26 cellular contexts compared by ENCODE assay signal in genomic region chr10:20745556-20745955, GRCh38.
A peak's percentile ranks its signal among the peaks of the same experiment; 100 is the strongest.
DNase-seq lines count a peak whose midpoint lies in the region; ATAC-seq, FAIRE-seq and TF ChIP-seq lines count a peak whose summit lies in the region.
"Had no signal": no experiment of that assay in that cellular context is flagged by ENCODE, and none has a peak within 500 bp of the region (broad histone marks: within the 10 kb centered on the region; RNA-seq: fewer than 3 reads in every experiment).

No MANE protein-coding gene starts in this region.

- H3K18ac ChIP-seq in mesendoderm (ENCODE audit: low read length), result no peak overlapping the region

- H3K23ac ChIP-seq in mesendoderm (ENCODE audit: low read length), result no peak overlapping the region

- H3K4me1 ChIP-seq in ascending aorta (peaks cover 0 to 39% of the 10 kb centered on the region in 2 donors), mesendoderm (ENCODE audit: control insufficient read depth, low read depth, low read length) (peaks cover 7% of the 10 kb centered on the region), aorta (ENCODE audit: control insufficient read depth in 1 of 2, insufficient read depth in 2 of 2, low read length in 2 of 2) (peaks cover 3 to 17% of the 10 kb centered on the region in 2 donors), kidney (ENCODE audit: control insufficient read depth in 1 of 2, insufficient read depth in 1 of 2, low read depth in 1 of 2, low read length in 2 of 2) (no peaks in the 10 kb centered on the region)
- H3K4me1 ChIP-seq: BE2C had no signal

- H3K4me3 ChIP-seq in ascending aorta (no peak overlapping the region), mesendoderm (ENCODE audit: low read length) (no peak overlapping the region), aorta (ENCODE audit: low read length in 2 of 2) (no peak overlapping the region), kidney (ENCODE audit: low read length in 2 of 2) (no peak overlapping the region)
- H3K4me3 ChIP-seq: BLaER1 had no signal

- no CpG with 5 or more reads among the region's 5 CpGs for WGBS in mesendoderm (ENCODE audit: extremely low coverage, insufficient coverage, low lambda C conversion rate)
- WGBS in aorta, 2 donors, result 86 to 88% methylated on average over 5 of the region's 5 CpGs

- H2BK15ac ChIP-seq in mesendoderm (replicated peaks; ENCODE audit: low read depth), result no peak overlapping the region

- no peak for FAIRE-seq in RCC 7860 (lab: Jason Lieb, UNC)
- FAIRE-seq in kidney (lab: Jason Lieb, UNC), result no peak
- FAIRE-seq: A204.1, GM12891 had no signal

- DNase-seq in NCI-H146 (lab: John Stamatoyannopoulos, UW) (peak; percentile 35), NCI-H146 treated with DMSO at 0.1 percent for 48 hours (lab: John Stamatoyannopoulos, UW; ENCODE audit: unreplicated experiment) (no peak), ascending aorta (ENCODE audit: low spot score in 2 of 2) (no peak), mesendoderm (peak; percentile 58), aorta (no peak), RCC 7860 (ENCODE audit: low spot score) (no peak), NCI-H446 treated with DMSO at 0.1 percent for 48 hours (lab: John Stamatoyannopoulos, UW) (no peak), kidney (no peak)
- DNase-seq: 8988T; ACHN; BE2C; C1 segment of cervical spinal cord; CD4-positive, alpha-beta memory T cell; CD4-positive, CD25-positive, alpha-beta regulatory T cell; CD8-positive, alpha-beta memory T cell; COR-L47; DMS 273 treated with DMSO at 0.1 percent for 48 hours; DMS153; DMS53; DMS79; DND-41; EL; GDM1 had no signal

- H2BK5ac ChIP-seq in mesendoderm (ENCODE audit: low read length), result no peak overlapping the region

- intact Hi-C loops in ascending aorta (cut with DNase I), result loop anchor here (10.0 kb wide), 2 partner anchors 331 to 1091 kb away; no protein-coding TSS in a partner anchor
- intact Hi-C loops in aorta (cut with DNase I), result loop anchor here in 1 of 2 donors (10.0 kb wide), 2 partner anchors 121 to 151 kb away; no protein-coding TSS in a partner anchor
- intact Hi-C loops in kidney (cut with DNase I), result no loop called here

- H3K4ac ChIP-seq in mesendoderm (ENCODE audit: low read depth, low read length), result no peak overlapping the region

- no peak overlapping the region for H3K4me2 ChIP-seq in mesendoderm (ENCODE audit: low read length)
- H3K4me2 ChIP-seq: BLaER1 had no signal

- no peaks in the 10 kb centered on the region for H3K79me2 ChIP-seq in mesendoderm (ENCODE audit: control insufficient read depth, insufficient read depth, low read length)

- no peaks in the 10 kb centered on the region for H3K79me1 ChIP-seq in mesendoderm (ENCODE audit: low read length)

- H4K5ac ChIP-seq in mesendoderm (ENCODE audit: low read length), result no peak overlapping the region

- H2AK5ac ChIP-seq in mesendoderm (ENCODE audit: low read length), result no peak overlapping the region

- no peak overlapping the region for H4K8ac ChIP-seq in mesendoderm (ENCODE audit: low read depth, low read length)

- H3K9ac ChIP-seq in mesendoderm (ENCODE audit: low read length), result no peak overlapping the region
- no peak overlapping the region for H3K9ac ChIP-seq in kidney (ENCODE audit: low read length in 2 of 2)
- H3K9ac ChIP-seq: BLaER1 had no signal

- no peak for ATAC-seq in aorta (ENCODE audit: low FRiP score)

- H3K36me3 ChIP-seq in ascending aorta (no peaks in the 10 kb centered on the region), mesendoderm (ENCODE audit: control insufficient read depth, insufficient read depth, low read length) (no peaks in the 10 kb centered on the region), aorta (ENCODE audit: control insufficient read depth in 1 of 2, insufficient read depth in 2 of 2, low read length in 1 of 2) (no peaks in the 10 kb centered on the region), kidney (ENCODE audit: control insufficient read depth in 1 of 2, insufficient read depth in 2 of 2, low read length in 2 of 2) (no peaks in the 10 kb centered on the region)
- H3K36me3 ChIP-seq: BE2C, BLaER1 had no signal

- TF ChIP-seq CTCF in ascending aorta (IDR thresholded peaks at IDR 0.05) (no peak), kidney (IDR thresholded peaks at IDR 0.05; ENCODE audit: borderline replicate concordance, extremely low read depth, insufficient read depth) (no peak)

- H3K27me3 ChIP-seq in ascending aorta, result no peaks in the 10 kb centered on the region
- H3K27me3 ChIP-seq in mesendoderm (ENCODE audit: insufficient read depth, low read length, poor library complexity), result no peaks in the 10 kb centered on the region
- H3K27me3 ChIP-seq in aorta (ENCODE audit: control insufficient read depth in 1 of 2, insufficient read depth in 2 of 2, low read length in 1 of 2), result no peaks in the 10 kb centered on the region
- H3K27me3 ChIP-seq: BE2C, BLaER1 had no signal

- H3K9me3 ChIP-seq in ascending aorta (peaks cover 1 to 10% of the 10 kb centered on the region in 2 donors), aorta (ENCODE audit: control insufficient read depth, low read length) (no peaks in the 10 kb centered on the region), kidney (ENCODE audit: control insufficient read depth in 1 of 2, low read length in 2 of 2) (peaks cover 0 to 9% of the 10 kb centered on the region in 2 donors)
- H3K9me3 ChIP-seq: BE2C had no signal

- H3K27ac ChIP-seq in ascending aorta, result peak overlapping the region; percentile 50 to 71
- H3K27ac ChIP-seq in mesendoderm (ENCODE audit: low read depth, low read length), result no peak overlapping the region
- peak overlapping the region; percentile 24 to 71 for H3K27ac ChIP-seq in aorta (ENCODE audit: low read depth in 1 of 2, low read length in 2 of 2)
- no peak overlapping the region for H3K27ac ChIP-seq in kidney (ENCODE audit: low read depth in 2 of 2, low read length in 2 of 2)
- H3K27ac ChIP-seq: BLaER1 had no signal

- H3K56ac ChIP-seq in mesendoderm (ENCODE audit: low read length), result no peak overlapping the region

- no peak overlapping the region for H2BK120ac ChIP-seq in mesendoderm (ENCODE audit: low read depth, low read length)

Comparison
In these comparisons a context has a peak if more than half of its experiments do, and no peak if none do; other contexts are left out.
1. DNase-seq: peak in NCI-H146 (single experiment) and mesendoderm (single experiment); none in NCI-H146 treated with DMSO at 0.1 percent for 48 hours (single experiment), ascending aorta (0 of 2), aorta (0 of 2), RCC 7860 (single experiment), NCI-H446 treated with DMSO at 0.1 percent for 48 hours (single experiment) and kidney (single experiment).
2. H3K27ac ChIP-seq: peak in ascending aorta (2 of 2) and aorta (2 of 2); none in mesendoderm (single experiment) and kidney (0 of 2).